11 cellular contexts compared by ENCODE assay signal in genomic region chr1:62906428-62906886, GRCh38.
DNase-seq lines count a peak whose midpoint lies in the region; ATAC-seq and TF ChIP-seq lines count a peak whose summit lies in the region.
"Had no signal": no experiment of that assay in that cellular context is flagged by ENCODE, and none has a peak within 500 bp of the region (broad histone marks: within the 10 kb centered on the region; RNA-seq: fewer than 3 reads in every experiment).

No MANE protein-coding gene starts in this region.

- H3K9me3 ChIP-seq in Karpas-422 (ENCODE audit: low read length): no peaks in the 10 kb centered on the region
- no peaks in the 10 kb centered on the region for H3K9me3 ChIP-seq in neural progenitor cell (ENCODE audit: low read depth)
- H3K9me3 ChIP-seq: BLaER1 treated with 17β-estradiol and CSF1 and Interleukin-3, amounts not matched to agents 10 nM and 100 nM had no signal

- peak; percentile 8 for DNase-seq in NCI-H1694 treated with DMSO at 0.1 percent for 48 hours (lab: John Stamatoyannopoulos, UW)
- DNase-seq in NCI-H1694 (lab: John Stamatoyannopoulos, UW): no peak
- DNase-seq in Karpas-422: peak; percentile 61
- no peak for DNase-seq in chondrocyte (ENCODE audit: low spot score)
- peak; percentile 55 for DNase-seq in neural progenitor cell (ENCODE audit: low spot score)
- no peak for DNase-seq in NCI-H2227 (lab: John Stamatoyannopoulos, UW; ENCODE audit: unreplicated experiment)
- DNase-seq: amniotic stem cell had no signal

- no peak overlapping the region for H3K27ac ChIP-seq in Karpas-422 (ENCODE audit: low read length)
- no peak overlapping the region for H3K27ac ChIP-seq in neural progenitor cell
- H3K27ac ChIP-seq: BLaER1 treated with 17β-estradiol and CSF1 and Interleukin-3, amounts not matched to agents 10 nM and 100 nM had no signal

- H3K4me1 Mint-ChIP-seq in chondrocyte (ENCODE audit: low read depth) (no peaks in the 10 kb centered on the region), neural progenitor cell (peaks cover 10% of the 10 kb centered on the region)
- H3K4me1 Mint-ChIP-seq: memory B cell had no signal

- H3K9me3 Mint-ChIP-seq in chondrocyte (ENCODE audit: low read depth): no peaks in the 10 kb centered on the region
- H3K9me3 Mint-ChIP-seq in neural progenitor cell: no peaks in the 10 kb centered on the region

- H3K4me3 ChIP-seq in Karpas-422 (ENCODE audit: low read length) (no peak overlapping the region), neural progenitor cell (no peak overlapping the region)
- H3K4me3 ChIP-seq: BLaER1 treated with 17β-estradiol and CSF1 and Interleukin-3, amounts not matched to agents 10 nM and 100 nM had no signal

- no peaks in the 10 kb centered on the region for H3K4me1 ChIP-seq in Karpas-422 (ENCODE audit: low read length)
- H3K4me1 ChIP-seq in neural progenitor cell: no peaks in the 10 kb centered on the region
- H3K4me1 ChIP-seq: BLaER1 treated with 17β-estradiol and CSF1 and Interleukin-3, amounts not matched to agents 10 nM and 100 nM had no signal

- H3K27me3 ChIP-seq in Karpas-422 (ENCODE audit: low read length) (no peaks in the 10 kb centered on the region), neural progenitor cell (no peaks in the 10 kb centered on the region)
- H3K27me3 ChIP-seq: BLaER1 treated with 17β-estradiol and CSF1 and Interleukin-3, amounts not matched to agents 10 nM and 100 nM had no signal

- H3K36me3 Mint-ChIP-seq in chondrocyte (ENCODE audit: low read depth): no peaks in the 10 kb centered on the region
- H3K36me3 Mint-ChIP-seq in neural progenitor cell: no peaks in the 10 kb centered on the region
- H3K36me3 Mint-ChIP-seq: memory B cell had no signal

- H3K36me3 ChIP-seq in Karpas-422 (ENCODE audit: insufficient read depth, low read length) (no peaks in the 10 kb centered on the region), neural progenitor cell (no peaks in the 10 kb centered on the region)
- H3K36me3 ChIP-seq: BLaER1 treated with 17β-estradiol and CSF1 and Interleukin-3, amounts not matched to agents 10 nM and 100 nM had no signal

- H3K79me2 ChIP-seq in Karpas-422 (ENCODE audit: low read length) (no peaks in the 10 kb centered on the region), neural progenitor cell (ENCODE audit: low read depth) (no peaks in the 10 kb centered on the region)

- H3K27ac Mint-ChIP-seq in chondrocyte (ENCODE audit: unreplicated experiment) (no peak overlapping the region), neural progenitor cell (no peak overlapping the region)
- H3K27ac Mint-ChIP-seq: memory B cell had no signal

- H3K9me2 ChIP-seq in Karpas-422 (replicated peaks; ENCODE audit: insufficient read depth, low read length): no peaks in the 10 kb centered on the region

- H3K4me3 Mint-ChIP-seq in chondrocyte (ENCODE audit: unreplicated experiment): no peak overlapping the region
- no peak overlapping the region for H3K4me3 Mint-ChIP-seq in neural progenitor cell
- H3K4me3 Mint-ChIP-seq: memory B cell had no signal

- H2AFZ ChIP-seq in Karpas-422 (ENCODE audit: low read length) (no peak overlapping the region), neural progenitor cell (replicated peaks) (peak overlapping the region; percentile 96)

- H3K4me2 ChIP-seq in Karpas-422 (ENCODE audit: low read depth, low read length, poor library complexity, severe bottlenecking) (no peak overlapping the region), neural progenitor cell (no peak overlapping the region)
- H3K4me2 ChIP-seq: BLaER1 treated with 17β-estradiol and CSF1 and Interleukin-3, amounts not matched to agents 10 nM and 100 nM had no signal

- no peaks in the 10 kb centered on the region for H3F3A ChIP-seq in neural progenitor cell (ENCODE audit: low read depth)

- H3K9ac ChIP-seq in Karpas-422 (ENCODE audit: low read length) (no peak overlapping the region), neural progenitor cell (no peak overlapping the region)
- H3K9ac ChIP-seq: BLaER1 treated with 17β-estradiol and CSF1 and Interleukin-3, amounts not matched to agents 10 nM and 100 nM had no signal

- H3K27me3 Mint-ChIP-seq in chondrocyte (ENCODE audit: low read depth) (no peaks in the 10 kb centered on the region), neural progenitor cell (ENCODE audit: insufficient read depth, low read depth) (peaks cover 2% of the 10 kb centered on the region)
- H3K27me3 Mint-ChIP-seq: memory B cell had no signal

- ATAC-seq in GM19455 (IDR thresholded peaks at IDR 0.05; ENCODE audit: unreplicated experiment): no peak
- no peak for ATAC-seq in GM19035 (IDR thresholded peaks at IDR 0.05; ENCODE audit: unreplicated experiment)

- TF ChIP-seq CTCF in chondrocyte (IDR thresholded peaks at IDR 0.05): peak; percentile 71
- peak; percentile 82 for TF ChIP-seq CTCF in neural progenitor cell (IDR thresholded peaks at IDR 0.05)

- no peaks in the 10 kb centered on the region for H4K20me1 ChIP-seq in Karpas-422 (ENCODE audit: insufficient read depth, low read depth, low read length)
- no peaks in the 10 kb centered on the region for H4K20me1 ChIP-seq in neural progenitor cell (ENCODE audit: low read depth)
- H4K20me1 ChIP-seq: BLaER1 treated with 17β-estradiol and CSF1 and Interleukin-3, amounts not matched to agents 10 nM and 100 nM had no signal

Comparison
In these comparisons a context has a peak if more than half of its experiments do, and no peak if none do; other contexts are left out.
1. DNase-seq: peak in NCI-H1694 treated with DMSO at 0.1 percent for 48 hours (single experiment), Karpas-422 (single experiment) and neural progenitor cell (single experiment); none in NCI-H1694 (single experiment), chondrocyte (single experiment) and NCI-H2227 (single experiment).